21 cellular contexts compared by ENCODE assay signal in the genomic region with DNA sequence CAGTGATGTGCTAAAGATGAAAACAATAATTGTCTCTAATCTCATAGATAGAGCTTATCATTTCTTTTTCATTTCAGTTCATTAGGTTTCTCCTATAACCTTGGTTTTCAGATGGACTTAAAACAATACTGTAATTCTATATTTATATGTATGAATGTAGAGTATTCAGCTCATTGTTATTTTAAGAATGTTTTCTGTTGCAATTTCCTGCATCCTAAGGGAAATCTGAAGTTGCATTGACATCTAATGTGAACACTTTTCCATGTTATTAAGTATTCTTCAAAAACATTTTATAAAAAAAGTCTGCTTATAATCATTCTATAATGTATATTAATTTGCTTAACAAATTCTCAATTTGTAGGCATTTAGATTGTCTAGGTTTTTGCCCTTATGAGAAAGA.
"Had no signal": no experiment of that assay in that cellular context is flagged by ENCODE, and none has a peak within 500 bp of the region (broad histone marks: within the 10 kb centered on the region; RNA-seq: fewer than 3 reads in every experiment).

No MANE protein-coding gene starts in this region.

- H3K27ac ChIP-seq: ascending aorta, gastrocnemius medialis, heart right ventricle, pancreas, tibial artery, vagina had no signal

- H3K9me3 ChIP-seq: ascending aorta, gastrocnemius medialis, pancreas, vagina had no signal

- H3K36me3 Mint-ChIP-seq: activated naive CD8-positive, alpha-beta T cell treated with anti-CD3 and anti-CD28 coated beads for 36 hours; stimulated activated effector memory CD8-positive, alpha-beta T cell treated with anti-CD3 and anti-CD28 coated beads, Interleukin-12 subunit alpha, Interleukin-12 subunit beta, amount 100 ng/mL, for 72 hours had no signal

- H3K27me3 Mint-ChIP-seq: activated naive CD8-positive, alpha-beta T cell treated with anti-CD3 and anti-CD28 coated beads for 36 hours; memory B cell had no signal

- H3K4me1 Mint-ChIP-seq: activated naive CD8-positive, alpha-beta T cell treated with anti-CD3 and anti-CD28 coated beads for 36 hours; memory B cell; nephron progenitor cell; stimulated activated effector memory CD8-positive, alpha-beta T cell treated with anti-CD3 and anti-CD28 coated beads, Interleukin-12 subunit alpha, Interleukin-12 subunit beta, amount 100 ng/mL, for 72 hours had no signal

- H3K4me1 ChIP-seq: ascending aorta, gastrocnemius medialis, heart right ventricle, pancreas, tibial artery, vagina had no signal

- H3K4me3 Mint-ChIP-seq: activated naive CD8-positive, alpha-beta T cell treated with anti-CD3 and anti-CD28 coated beads for 36 hours; memory B cell; nephron progenitor cell; stimulated activated effector memory CD8-positive, alpha-beta T cell treated with anti-CD3 and anti-CD28 coated beads, Interleukin-12 subunit alpha, Interleukin-12 subunit beta, amount 100 ng/mL, for 72 hours had no signal

- H3K4me2 ChIP-seq: smooth muscle cell had no signal

- H3K36me3 ChIP-seq: ascending aorta, gastrocnemius medialis, heart right ventricle, pancreas, tibial artery, vagina had no signal

- H3K27me3 ChIP-seq: ascending aorta, gastrocnemius medialis, heart right ventricle, pancreas, tibial artery, vagina had no signal

- H3K27ac Mint-ChIP-seq: activated naive CD8-positive, alpha-beta T cell treated with anti-CD3 and anti-CD28 coated beads for 36 hours; memory B cell; nephron progenitor cell; stimulated activated effector memory CD8-positive, alpha-beta T cell treated with anti-CD3 and anti-CD28 coated beads, Interleukin-12 subunit alpha, Interleukin-12 subunit beta, amount 100 ng/mL, for 72 hours had no signal

- ATAC-seq: gastrocnemius medialis; heart right ventricle; left lobe of liver; pancreas; stimulated activated effector memory CD8-positive, alpha-beta T cell treated with anti-CD3 and anti-CD28 coated beads, Interleukin-12 subunit alpha, Interleukin-12 subunit beta, amount 100 ng/mL, for 72 hours had no signal

- H3K4me3 ChIP-seq: ascending aorta, gastrocnemius medialis, heart right ventricle, pancreas, smooth muscle cell, tibial artery, vagina had no signal

- DNase-seq: activated CD4-positive, alpha-beta T cell treated with anti-CD3 and anti-CD28 coated beads for 1 hour; activated CD4-positive, alpha-beta T cell treated with anti-CD3 and anti-CD28 coated beads, Interleukin-2, amount 50 U/mL, for 48 hours; activated gamma-delta T cell treated with Interleukin-2 at 50 U/mL for 16 hours; activated naive CD8-positive, alpha-beta T cell treated with anti-CD3 and anti-CD28 coated beads for 36 hours; activated T-cell treated with anti-CD3 and anti-CD28 coated beads, Interleukin-2, amount 50 U/mL, for 48 hours; caudate nucleus; cortex of kidney; effector memory CD4-positive, alpha-beta T cell; gastrocnemius medialis; heart right ventricle; islet precursor cell; nephron progenitor cell; pancreas; retina; tibial artery had no signal
